Comparison of ENCODE assay signal across 9 cellular contexts in the genomic region with DNA sequence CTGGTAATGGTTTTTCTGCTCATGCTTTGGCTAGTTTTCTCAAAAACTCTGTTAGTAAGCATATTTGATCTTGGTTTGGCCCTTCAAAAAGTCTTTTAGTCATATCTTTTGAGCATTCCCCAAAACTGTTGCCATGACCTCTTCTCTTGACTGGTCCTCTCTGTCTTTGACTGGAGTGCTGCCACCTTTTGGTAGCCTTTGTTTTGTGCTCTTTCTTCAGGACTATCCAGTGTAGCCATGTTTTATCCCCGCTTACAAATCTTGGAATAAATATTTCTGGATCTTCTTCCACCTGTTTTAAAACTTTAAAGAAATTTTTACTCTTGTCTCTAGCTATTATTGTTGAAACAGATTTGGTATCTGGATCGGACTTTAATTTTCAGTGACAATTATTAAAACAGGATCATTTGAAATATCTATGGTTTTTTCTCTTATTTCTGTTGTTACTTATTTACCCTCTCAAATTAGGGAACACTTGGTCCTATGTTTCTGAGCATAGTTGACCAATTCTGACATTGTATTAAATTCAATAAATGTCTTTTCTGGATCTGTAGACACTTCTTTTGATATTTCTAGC. TPM values are rescaled to one million over a fixed set of nuclear protein-coding genes. Genes with fewer than 3 reads are reported as not detected.
DNase-seq lines count a peak whose midpoint lies in the region; ATAC-seq, FAIRE-seq and TF ChIP-seq lines count a peak whose summit lies in the region.
"Had no signal": no experiment of that assay in that cellular context is flagged by ENCODE, and none has a peak within 500 bp of the region (broad histone marks: within the 10 kb centered on the region; RNA-seq: fewer than 3 reads in every experiment).

No MANE protein-coding gene starts in this region.

- H3K4me1 ChIP-seq in NT2/D1 (ENCODE audit: insufficient read depth, insufficient read length), result no peaks in the 10 kb centered on the region
- H3K4me1 ChIP-seq: thyroid gland had no signal

- H3K4me3 ChIP-seq in NT2/D1 (ENCODE audit: insufficient read length, low read depth) (no peak overlapping the region), fibroblast of pulmonary artery (replicated peaks; ENCODE audit: low read depth, low read length) (no peak overlapping the region)
- H3K4me3 ChIP-seq: thyroid gland had no signal

- DNase-seq in AG08396 (ENCODE audit: low spot score), result peak; percentile 64
- DNase-seq in NT2/D1 (ENCODE audit: low read depth, low spot score), result peak; percentile 15
- DNase-seq in fibroblast of pulmonary artery (ENCODE audit: low read depth), result peak; percentile 21
- no peak for DNase-seq in GM12891 (ENCODE audit: insufficient read length, low spot score)

- TF ChIP-seq CTCF in GM12873 (IDR thresholded peaks at IDR 0.05; ENCODE audit: insufficient read depth, low read depth, low read length, missing control alignments) (peak; percentile 43), fibroblast of pulmonary artery (IDR thresholded peaks at IDR 0.05; ENCODE audit: low read length, missing control alignments) (peak; percentile 51)

- H3K36me3 ChIP-seq in NT2/D1 (ENCODE audit: insufficient read depth, insufficient read length, low read length), result no peaks in the 10 kb centered on the region
- H3K36me3 ChIP-seq: thyroid gland had no signal

- H3K9ac ChIP-seq in NT2/D1 (ENCODE audit: insufficient read length, low read depth), result no peak overlapping the region

- ATAC-seq in activated CD4-positive, CD25-positive, alpha-beta regulatory T cell treated with anti-CD3 and anti-CD28 coated beads, Interleukin-2, amount 50 U/mL, for 24 hours, result no peak
- ATAC-seq in GM21515 (IDR thresholded peaks at IDR 0.05; ENCODE audit: unreplicated experiment) (no peak), GM18868 (IDR thresholded peaks at IDR 0.05; ENCODE audit: unreplicated experiment) (no peak)

- H3K9me3 ChIP-seq in NT2/D1 (ENCODE audit: insufficient read depth, low read length), result no peaks in the 10 kb centered on the region
- H3K9me3 ChIP-seq: thyroid gland had no signal

- no peak for TF ChIP-seq POLR2A in GM12891 (IDR thresholded peaks at IDR 0.05; ENCODE audit: low read depth, low read length)

- H3K27me3 ChIP-seq in NT2/D1 (ENCODE audit: insufficient read depth, insufficient read length), result no peaks in the 10 kb centered on the region
- H3K27me3 ChIP-seq: thyroid gland had no signal

- no peak for FAIRE-seq in GM12891 (lab: Jason Lieb, UNC)

TF ChIP-seq in GM12891, 5 proteins besides CTCF, POLR2A, EP300 and RAD21:
- TF ChIP-seq PAX5 (IDR thresholded peaks at IDR 0.05; ENCODE audit: insufficient read depth, low read length, severe bottlenecking), result no peak
- TF ChIP-seq SPI1 (IDR thresholded peaks at IDR 0.05; ENCODE audit: low read depth, low read length), result no peak
- TF ChIP-seq POLR2AphosphoS5 (IDR thresholded peaks at IDR 0.05; ENCODE audit: low read depth, low read length), result no peak
- no peak for TF ChIP-seq POU2F2 (IDR thresholded peaks at IDR 0.05; ENCODE audit: low read depth, low read length)
- no peak for TF ChIP-seq TAF1 (IDR thresholded peaks at IDR 0.05; ENCODE audit: low read depth, low read length)

RNA-seq across cellular contexts. Expression of a gene that starts 1.0 kb away (rescaled TPM):
- not detected for polyA plus RNA-seq in GM12891 (2012; ENCODE audit: low read depth, missing spikeins)
